Comparison of ENCODE assay signal across 34 cellular contexts in the genomic region with DNA sequence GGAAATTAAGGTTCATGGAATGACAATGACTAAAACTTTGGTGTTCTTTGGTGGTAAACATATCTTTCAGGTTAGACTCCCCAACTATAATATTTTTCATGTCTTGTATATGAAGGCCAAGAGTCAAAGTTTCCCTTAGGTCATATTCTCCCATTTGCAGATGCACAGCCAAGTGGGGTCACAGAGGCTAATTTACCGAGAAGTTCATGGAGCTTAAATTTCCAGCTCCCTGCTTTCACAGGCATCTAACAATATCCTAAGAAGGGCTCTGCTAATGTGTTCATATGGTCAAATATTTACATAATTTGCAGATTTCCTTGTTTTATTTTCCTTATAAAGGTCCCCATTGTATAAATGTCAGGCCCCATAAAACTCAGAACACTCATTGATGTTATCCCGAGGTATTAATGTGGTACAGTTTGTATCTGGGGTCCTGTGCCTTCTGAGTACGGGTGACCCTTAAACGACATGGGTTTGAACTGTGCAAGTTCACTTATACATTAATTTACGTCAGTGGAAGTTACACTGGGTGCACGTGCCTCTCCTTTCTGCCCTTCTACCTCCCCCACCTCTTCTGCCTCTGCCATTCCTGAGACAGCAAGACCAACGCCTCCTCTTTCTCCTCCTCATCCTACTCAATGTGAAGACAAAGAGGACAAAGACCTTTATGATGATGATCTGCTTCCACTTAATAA.
"Had no signal": no experiment of that assay in that cellular context is flagged by ENCODE, and none has a peak within 500 bp of the region (broad histone marks: within the 10 kb centered on the region; RNA-seq: fewer than 3 reads in every experiment).

No MANE protein-coding gene starts in this region.

- H3K27ac ChIP-seq: KMS-11 had no signal

- H3K9me3 ChIP-seq: MG63 had no signal

- H3K4me2 ChIP-seq: KMS-11 had no signal

- H3K4me3 ChIP-seq: MG63 had no signal

- H3K36me3 ChIP-seq: MG63 had no signal

- H3K27me3 ChIP-seq: MG63 had no signal

- H3K9ac ChIP-seq: KMS-11 had no signal

- DNase-seq: Karpas-422, Kasumi-1, MG63, MM.1S, MV-4-11, NCI-H1048, NCI-H1092, NCI-H1092 treated with DMSO at 0.1 percent for 48 hours, NCI-H1105, NCI-H1105 treated with DMSO at 0.1 percent for 48 hours, NCI-H1417, NCI-H1417 treated with DMSO at 0.1 percent for 48 hours, NCI-H1436, NCI-H1436 treated with DMSO at 0.1 percent for 48 hours, NCI-H146, NCI-H1694 treated with DMSO at 0.1 percent for 48 hours, NCI-H187, NCI-H187 treated with DMSO at 0.1 percent for 48 hours, NCI-H1930, NCI-H2029, NCI-H2029 treated with DMSO at 0.1 percent for 48 hours, NCI-H2081, NCI-H2081 treated with DMSO at 0.1 percent for 48 hours, NCI-H2107, NCI-H2171, NCI-H2171 treated with DMSO at 0.1 percent for 48 hours, NCI-H2227 treated with DMSO at 0.1 percent for 48 hours, NCI-H226, NCI-H345, NCI-H446, NCI-H446 treated with DMSO at 0.1 percent for 48 hours, NCI-H510A, NCI-H510A treated with DMSO at 0.1 percent for 48 hours had no signal
